In the genomic region with DNA sequence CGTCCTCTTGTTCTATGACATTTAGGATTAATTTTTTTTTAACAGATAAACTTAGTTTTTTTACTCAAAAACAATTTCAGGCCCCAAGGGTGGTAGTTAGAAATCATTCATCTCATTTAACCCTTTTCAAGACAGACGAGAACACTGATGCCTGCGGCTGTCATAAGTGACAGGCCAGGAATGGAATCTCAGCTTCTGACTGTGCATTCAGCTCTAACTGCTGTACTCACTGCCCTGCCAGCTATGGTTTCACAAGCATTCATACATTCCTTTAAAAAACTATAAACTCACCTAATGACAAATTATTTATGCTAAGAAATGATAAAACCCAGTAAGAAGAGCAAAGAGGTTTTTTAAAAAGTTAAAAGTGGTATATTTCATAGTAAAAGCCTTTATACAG, we compare ENCODE assay signal across 23 cellular contexts. TPM values are rescaled to one million over a fixed set of nuclear protein-coding genes. Genes with fewer than 3 reads are reported as not detected.
DNase-seq lines count a peak whose midpoint lies in the region; ATAC-seq and TF ChIP-seq lines count a peak whose summit lies in the region.
"Had no signal": no experiment of that assay in that cellular context is flagged by ENCODE, and none has a peak within 500 bp of the region (broad histone marks: within the 10 kb centered on the region; RNA-seq: fewer than 3 reads in every experiment).

No MANE protein-coding gene starts in this region.

- H4K20me1 ChIP-seq in osteoblast (ENCODE audit: insufficient read depth, low read length): no peaks in the 10 kb centered on the region

- peak; percentile 85 for DNase-seq in ELR (ENCODE audit: low read depth)
- DNase-seq in RKO (ENCODE audit: low spot score): peak; percentile 23
- peak; percentile 64 for DNase-seq in epithelial cell of esophagus (ENCODE audit: low read depth)
- peak; percentile 73 for DNase-seq in osteoblast (ENCODE audit: insufficient read length, low spot score, missing footprints)
- no peak for DNase-seq in CD14-positive monocyte (ENCODE audit: low spot score)
- no peak for DNase-seq in uterus
- DNase-seq: activated CD4-positive, alpha-beta T cell treated with anti-CD3 and anti-CD28 coated beads, Interleukin-2, amount 50 U/mL, for 4 hours; amniotic stem cell; BE2C; Caco-2; heart right ventricle; MV-4-11; NCI-H187; NCI-H748 treated with DMSO at 0.1 percent for 48 hours; SJCRH30; spleen; stimulated activated CD4-positive, alpha-beta T cell treated with anti-CD3 and anti-CD28 coated beads, Interleukin-4, amount 100 ng/mL, for 24 hours; stimulated activated naive CD8-positive, alpha-beta T cell treated with anti-CD3 and anti-CD28 coated beads, Interleukin-15, amount 100 ng/mL, for 72 hours; transverse colon had no signal

- no peak overlapping the region for H3K4me3 Mint-ChIP-seq in CD14-positive monocyte
- H3K4me3 Mint-ChIP-seq: stimulated activated naive CD8-positive, alpha-beta T cell treated with anti-CD3 and anti-CD28 coated beads, Interleukin-15, amount 100 ng/mL, for 72 hours had no signal

- H3K79me2 ChIP-seq in osteoblast (ENCODE audit: insufficient read depth, low read length): peaks cover 79% of the 10 kb centered on the region

- peak overlapping the region; percentile 17 for H3K4me2 ChIP-seq in osteoblast (ENCODE audit: insufficient read depth, low read length)

- H3K4me1 ChIP-seq in osteoblast (ENCODE audit: insufficient read depth, low read length) (peaks cover 25% of the 10 kb centered on the region), uterus (no peaks in the 10 kb centered on the region)
- H3K4me1 ChIP-seq: BE2C had no signal

- H3K27ac ChIP-seq in osteoblast (ENCODE audit: low read depth, low read length) (peak overlapping the region; percentile 21), uterus (no peak overlapping the region)
- H3K27ac ChIP-seq: esophagus muscularis mucosa, heart right ventricle, SJCRH30, spleen, transverse colon had no signal

- ATAC-seq in HG02870 (IDR thresholded peaks at IDR 0.05; ENCODE audit: unreplicated experiment): no peak
- no peak for ATAC-seq in HG02798 (IDR thresholded peaks at IDR 0.05; ENCODE audit: poor library complexity, unreplicated experiment)
- ATAC-seq: heart right ventricle; K562; stimulated activated naive CD8-positive, alpha-beta T cell treated with anti-CD3 and anti-CD28 coated beads, Interleukin-15, amount 100 ng/mL, for 72 hours had no signal

- TF ChIP-seq POLR2A in uterus (IDR thresholded peaks at IDR 0.05): no peak

- TF ChIP-seq CTCF in epithelial cell of esophagus (IDR thresholded peaks at IDR 0.05; ENCODE audit: insufficient read depth, low read depth, low read length, missing control alignments) (no peak), osteoblast (IDR thresholded peaks at IDR 0.05; ENCODE audit: extremely low read depth, low read depth, low read length) (no peak), CD14-positive monocyte (IDR thresholded peaks at IDR 0.05) (no peak), uterus (IDR thresholded peaks at IDR 0.05) (no peak)

- H3K27me3 Mint-ChIP-seq in CD14-positive monocyte (ENCODE audit: low read depth in 3 of 3): peaks cover 0 to 4% (median 2%) of the 10 kb centered on the region in 3 donors

- H3K4me3 ChIP-seq in epithelial cell of esophagus (ENCODE audit: low read length): no peak overlapping the region
- no peak overlapping the region for H3K4me3 ChIP-seq in osteoblast (ENCODE audit: insufficient read depth, low read length)
- no peak overlapping the region for H3K4me3 ChIP-seq in uterus
- H3K4me3 ChIP-seq: esophagus muscularis mucosa, heart right ventricle, K562, SJCRH30, spleen, transverse colon had no signal

- no peaks in the 10 kb centered on the region for H3K36me3 Mint-ChIP-seq in CD14-positive monocyte

- no peaks in the 10 kb centered on the region for H3K9me3 ChIP-seq in osteoblast (ENCODE audit: low read depth, low read length)
- no peaks in the 10 kb centered on the region for H3K9me3 ChIP-seq in uterus
- H3K9me3 ChIP-seq: BE2C, Caco-2, esophagus muscularis mucosa, heart right ventricle, SJCRH30, spleen, transverse colon had no signal

- H3K9me3 Mint-ChIP-seq in CD14-positive monocyte: peaks cover 0 to 8% (median 0%) of the 10 kb centered on the region in 7 donors
- H3K9me3 Mint-ChIP-seq: stimulated activated naive CD8-positive, alpha-beta T cell treated with anti-CD3 and anti-CD28 coated beads, Interleukin-15, amount 100 ng/mL, for 72 hours had no signal

- H3K36me3 ChIP-seq in osteoblast (ENCODE audit: insufficient read depth, low read length) (no peaks in the 10 kb centered on the region), uterus (no peaks in the 10 kb centered on the region)
- H3K36me3 ChIP-seq: BE2C, esophagus muscularis mucosa, heart right ventricle, SJCRH30, spleen, transverse colon had no signal

- intact Hi-C loops in CD14-positive monocyte (cut with micrococcal nuclease) (no loop called here), uterus (cut with DNase I; ENCODE audit: low total_unique reads) (no loop called here)

- no peaks in the 10 kb centered on the region for H3K27me3 ChIP-seq in osteoblast (ENCODE audit: insufficient read depth, low read length)
- H3K27me3 ChIP-seq in uterus: no peaks in the 10 kb centered on the region
- H3K27me3 ChIP-seq: BE2C, esophagus muscularis mucosa, heart right ventricle, SJCRH30, spleen, transverse colon had no signal

- no peak overlapping the region for H2AFZ ChIP-seq in osteoblast (ENCODE audit: low read length)

- no peak overlapping the region for H3K27ac Mint-ChIP-seq in CD14-positive monocyte
- H3K27ac Mint-ChIP-seq: stimulated activated naive CD8-positive, alpha-beta T cell treated with anti-CD3 and anti-CD28 coated beads, Interleukin-15, amount 100 ng/mL, for 72 hours had no signal

- peaks cover under 1% of the 10 kb centered on the region for H3K4me1 Mint-ChIP-seq in CD14-positive monocyte
- H3K4me1 Mint-ChIP-seq: stimulated activated naive CD8-positive, alpha-beta T cell treated with anti-CD3 and anti-CD28 coated beads, Interleukin-15, amount 100 ng/mL, for 72 hours had no signal

RNA-seq across cellular contexts. Expression of gene DENND5B, which starts 8.8 kb away (rescaled TPM):
- total RNA-seq in osteoblast (18.8 and 25.6 TPM in 2 replicates), uterus (10 to 100 TPM; 14.4 to 37.0 (median 26.5) TPM)
- under 1 TPM; 0.23 to 0.36 TPM for polyA plus RNA-seq in CD14-positive monocyte

Comparison
In these comparisons a context has a peak if more than half of its experiments do, and no peak if none do; other contexts are left out.
1. DNase-seq: peak in ELR (single experiment), RKO (single experiment), epithelial cell of esophagus (single experiment) and osteoblast (single experiment); none in CD14-positive monocyte (single experiment) and uterus (0 of 2).